1 cellular context compared by ENCODE assay signal in the genomic region with DNA sequence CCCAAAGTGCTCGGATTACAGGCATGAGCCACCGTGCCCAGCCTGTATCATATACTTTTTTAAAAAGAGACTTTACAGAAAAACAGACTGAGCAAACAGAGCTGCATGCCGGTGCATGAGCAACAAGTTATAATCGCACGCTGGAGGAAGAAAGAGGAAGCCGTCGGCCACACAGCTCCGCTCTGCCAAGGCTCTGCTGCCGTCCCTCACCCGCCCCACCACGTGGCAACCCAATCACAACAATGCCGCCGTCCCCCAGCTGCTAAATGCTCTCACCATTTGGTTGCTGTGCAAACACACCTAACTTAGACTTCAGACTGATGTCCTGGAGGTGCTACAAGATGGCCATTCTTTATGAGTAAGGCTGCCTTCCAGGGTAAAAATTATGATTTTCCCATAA.
TF ChIP-seq lines count a peak whose summit lies in the region.

No MANE protein-coding gene starts in this region.

TF ChIP-seq in SK-N-SH, 30 proteins besides CTCF, POLR2A, EP300 and RAD21 (continued from another document):
- no peak for TF ChIP-seq MEF2A (IDR thresholded peaks at IDR 0.05; ENCODE audit: borderline replicate concordance, low read depth)
